ENCODE assay signal across 8 cellular contexts in the genomic region with DNA sequence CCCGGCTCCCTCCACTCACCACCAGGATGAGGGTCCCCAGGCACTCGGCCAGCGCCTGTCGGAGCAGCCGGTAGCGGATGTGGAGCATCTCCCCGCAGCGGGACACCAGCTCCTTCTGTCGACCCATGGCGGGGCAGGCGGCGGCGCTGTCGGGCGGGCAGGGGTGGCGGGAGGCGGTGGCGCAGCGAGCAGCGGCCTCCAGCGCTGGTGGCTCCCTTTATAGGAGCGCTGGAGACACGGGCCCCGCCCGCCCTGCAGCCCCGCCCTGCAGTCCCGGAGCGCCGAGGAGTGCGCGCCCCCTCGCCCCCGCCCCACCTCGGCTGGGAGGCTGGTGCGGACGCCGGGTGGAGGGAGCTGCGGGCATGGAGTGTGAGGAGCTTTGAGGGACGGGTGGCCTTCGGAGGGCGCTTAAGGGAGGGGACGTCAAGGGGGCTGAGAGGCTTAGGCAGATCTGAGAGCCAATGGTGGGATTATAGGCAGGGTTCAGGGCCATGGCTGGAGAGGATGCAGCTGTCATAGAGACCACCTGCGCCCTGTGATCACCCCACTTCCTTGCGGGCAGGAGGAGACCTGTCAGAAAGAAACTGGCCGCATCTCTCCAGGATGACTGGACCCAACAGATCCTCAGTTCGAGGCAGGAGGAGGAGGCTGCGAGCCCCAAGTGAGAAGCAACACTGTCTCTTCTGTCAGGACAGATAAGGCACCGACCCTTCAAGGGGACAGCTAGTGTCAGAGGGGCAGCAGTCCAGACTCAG. TPM values are rescaled to one million over a fixed set of nuclear protein-coding genes. Genes with fewer than 3 reads are reported as not detected.
A peak's percentile ranks its signal among the peaks of the same experiment; 100 is the strongest.
DNase-seq lines count a peak whose midpoint lies in the region; ATAC-seq lines count a peak whose summit lies in the region.

Gene AQP3 (minus strand): TSS at position 190 of the 755 bp plus-strand sequence. CDS start 63 bp downstream, at position 127.

- WGBS in ectodermal cell, 2 experiments, result 4% methylated on average over 48 of the region's 48 CpGs

- no peaks in the 10 kb centered on the region for H3K9me3 ChIP-seq in ectodermal cell (ENCODE audit: control insufficient read depth, low read length)

- no peaks in the 10 kb centered on the region for H3K9me3 Mint-ChIP-seq in memory B cell

- H3K4me3 ChIP-seq in ectodermal cell (ENCODE audit: insufficient read depth, low read depth, low read length), result peak within 1 kb of the TSS; percentile 24

- H3K27ac ChIP-seq in ectodermal cell (ENCODE audit: insufficient read depth, low read depth, low read length, poor library complexity, severe bottlenecking), result no peak within 1 kb of the TSS

- peaks cover 3% of the 10 kb centered on the region for H3K27me3 Mint-ChIP-seq in memory B cell

- peaks cover 32% of the 10 kb centered on the region for H3K27me3 ChIP-seq in ectodermal cell (ENCODE audit: control insufficient read depth, insufficient read depth, low read length, poor library complexity, severe bottlenecking)

- ATAC-seq in GM19452 (IDR thresholded peaks at IDR 0.05; ENCODE audit: unreplicated experiment) (peak; percentile 21), memory B cell (ENCODE audit: low read depth) (peak; percentile 83), HG03159 (IDR thresholded peaks at IDR 0.05; ENCODE audit: unreplicated experiment) (no peak)

- H3K36me3 Mint-ChIP-seq in memory B cell, result no peaks in the 10 kb centered on the region

- peak within 1 kb of the TSS; percentile 49 for H3K27ac Mint-ChIP-seq in memory B cell

- peak within 1 kb of the TSS; percentile 90 for H3K4me3 Mint-ChIP-seq in memory B cell

- DNase-seq in Ammon's horn (ENCODE audit: low spot score) (peak; percentile 54), NCI-H1930 (lab: John Stamatoyannopoulos, UW) (peak; percentile 24 to 34), memory B cell (ENCODE audit: low spot score in 2 of 2) (peak; percentile 41 to 45)
- DNase-seq in activated CD4-positive, alpha-beta T cell treated with anti-CD3 and anti-CD28 coated beads for 48 hours, result peak; percentile 70
- peak; percentile 38 for DNase-seq in stimulated activated CD8-positive, alpha-beta memory T cell treated with anti-CD3 and anti-CD28 coated beads, Interleukin-15, amount 100 ng/mL, for 1 hour (ENCODE audit: low read depth)

- H3K36me3 ChIP-seq in ectodermal cell (ENCODE audit: control insufficient read depth, insufficient read depth, low read length), result no peaks in the 10 kb centered on the region

- H3K4me1 Mint-ChIP-seq in memory B cell, result peaks cover 17% of the 10 kb centered on the region

- peaks cover 17% of the 10 kb centered on the region for H3K4me1 ChIP-seq in ectodermal cell (ENCODE audit: control insufficient read depth, insufficient read depth, low read length)

RNA-seq across cellular contexts. Expression of gene AQP3, which starts in this region (rescaled TPM):
- 2.5 TPM for polyA plus RNA-seq in ectodermal cell (2013, experiment 1 of 4)
- 1.2 TPM for polyA plus RNA-seq in ectodermal cell (2013, experiment 2 of 4)
- polyA plus RNA-seq in ectodermal cell (2013, experiment 3 of 4), result 2.7 TPM
- 1.9 TPM for polyA plus RNA-seq in ectodermal cell (2013, experiment 4 of 4)
